ENCODE assay signal across 9 cellular contexts in the genomic region with DNA sequence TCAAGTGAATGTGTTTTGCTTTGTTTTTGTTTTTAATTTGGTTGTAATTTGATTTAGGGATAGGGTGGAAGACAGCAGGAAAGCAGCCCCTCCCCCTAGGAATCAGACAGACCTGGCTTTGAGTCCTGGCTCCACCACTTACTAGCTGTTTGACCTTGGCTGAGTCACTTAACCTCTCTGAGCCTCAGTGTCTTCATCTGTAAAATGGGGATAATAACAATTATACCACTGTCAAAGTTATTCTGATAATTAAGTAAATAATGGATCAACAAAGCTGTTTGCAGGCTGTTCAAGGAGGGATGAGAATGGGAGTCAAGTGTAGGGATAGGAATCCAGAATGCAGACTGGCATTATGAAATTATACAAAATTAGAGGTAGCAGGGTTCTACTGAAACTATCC. TPM values are rescaled to one million over a fixed set of nuclear protein-coding genes. Genes with fewer than 3 reads are reported as not detected.
DNase-seq lines count a peak whose midpoint lies in the region; ATAC-seq and TF ChIP-seq lines count a peak whose summit lies in the region.
"Had no signal": no experiment of that assay in that cellular context is flagged by ENCODE, and none has a peak within 500 bp of the region (broad histone marks: within the 10 kb centered on the region; RNA-seq: fewer than 3 reads in every experiment).

No MANE protein-coding gene starts in this region.

- TF ChIP-seq CTCF in BE2C (IDR thresholded peaks at IDR 0.05; ENCODE audit: low read depth, low read length) (no peak), NB4 (IDR thresholded peaks at IDR 0.05; ENCODE audit: low read depth, low read length) (no peak)

- no peak for DNase-seq in BE2C
- DNase-seq in NB4 (ENCODE audit: low read depth) = no peak
- no peak for DNase-seq in effector memory CD4-positive, alpha-beta T cell
- DNase-seq in SW 1271 (lab: John Stamatoyannopoulos, UW) = no peak
- DNase-seq in NCI-H187 treated with DMSO at 0.1 percent for 48 hours (lab: John Stamatoyannopoulos, UW) = no peak
- no peak for DNase-seq in cerebellar nuclear complex (lab: John Stamatoyannopoulos, UW)
- DNase-seq: NCI-H2081 had no signal

- H2AFZ ChIP-seq in neuron (ENCODE audit: low read depth, low read length) = no peak overlapping the region

- H3K9me3 ChIP-seq in BE2C (no peaks in the 10 kb centered on the region), neuron (ENCODE audit: low read length) (no peaks in the 10 kb centered on the region)
- H3K9me3 ChIP-seq in effector memory CD4-positive, alpha-beta T cell (ENCODE audit: control insufficient read depth, low read length) = no peaks in the 10 kb centered on the region

- TF ChIP-seq POLR2A in NB4 (IDR thresholded peaks at IDR 0.05; ENCODE audit: extremely low read depth, insufficient read length) = no peak

- H3K36me3 ChIP-seq in BE2C (peaks cover 6% of the 10 kb centered on the region), neuron (ENCODE audit: insufficient read depth, low read length) (peaks cover 2% of the 10 kb centered on the region)
- peaks cover 11% of the 10 kb centered on the region for H3K36me3 ChIP-seq in effector memory CD4-positive, alpha-beta T cell (ENCODE audit: control insufficient read depth, insufficient read depth, low read length)

- H3K4me1 ChIP-seq in BE2C (peaks cover 8% of the 10 kb centered on the region), neuron (ENCODE audit: insufficient read depth, low read length) (peaks cover 11% of the 10 kb centered on the region)
- H3K4me1 ChIP-seq in effector memory CD4-positive, alpha-beta T cell (ENCODE audit: control insufficient read depth, insufficient read depth, low read length, poor library complexity, severe bottlenecking) = peaks cover 15% of the 10 kb centered on the region

- ATAC-seq in GM21529 (IDR thresholded peaks at IDR 0.05; ENCODE audit: unreplicated experiment) = no peak

- H3K27ac ChIP-seq in effector memory CD4-positive, alpha-beta T cell (ENCODE audit: insufficient read depth, low read length, poor library complexity, severe bottlenecking) = peak overlapping the region; percentile 96

- H3K27me3 ChIP-seq in BE2C = no peaks in the 10 kb centered on the region
- H3K27me3 ChIP-seq in effector memory CD4-positive, alpha-beta T cell (replicated peaks; ENCODE audit: control insufficient read depth, insufficient read depth, low read length, poor library complexity, severe bottlenecking) = no peaks in the 10 kb centered on the region
- H3K27me3 ChIP-seq in neuron (ENCODE audit: insufficient read depth, low read length) = no peaks in the 10 kb centered on the region

- H3K4me3 ChIP-seq in BE2C (ENCODE audit: low read depth, low read length) (peak overlapping the region; percentile 78), NB4 (ENCODE audit: low read depth, low read length) (peak overlapping the region; percentile 81), neuron (ENCODE audit: low read length) (peak overlapping the region; percentile 69)
- H3K4me3 ChIP-seq in effector memory CD4-positive, alpha-beta T cell (ENCODE audit: insufficient read depth, low read depth, low read length, poor library complexity, severe bottlenecking) = peak overlapping the region; percentile 86

RNA-seq across cellular contexts. Expression of gene ANAPC15, which starts 1.2 kb away (rescaled TPM):
- 140 TPM for polyA plus RNA-seq in BE2C (2012; ENCODE audit: insufficient read depth, insufficient read length, low read depth)

RNA-seq across cellular contexts. Expression of gene TOMT, which starts 5.6 kb away (rescaled TPM):
- not detected for polyA plus RNA-seq in BE2C (2012; ENCODE audit: insufficient read depth, insufficient read length, low read depth)

RNA-seq across cellular contexts. Expression of gene LAMTOR1, which starts 8.2 kb away (rescaled TPM):
- polyA plus RNA-seq in BE2C (2012; ENCODE audit: insufficient read depth, insufficient read length, low read depth) = 282 TPM

RNA-seq across cellular contexts. Expression of gene FOLR3, which starts 24.2 kb away (rescaled TPM):
- polyA plus RNA-seq in BE2C (2012; ENCODE audit: insufficient read depth, insufficient read length, low read depth) = not detected

RNA-seq across cellular contexts. Expression of gene LRRC51, which starts 30.6 kb away (rescaled TPM):
- 7.2 TPM for polyA plus RNA-seq in BE2C (2012; ENCODE audit: insufficient read depth, insufficient read length, low read depth)
